ENCODE assay signal across 8 cellular contexts in genomic region chr6:132483779-132484679, GRCh38. TPM values are rescaled to one million over a fixed set of nuclear protein-coding genes. Genes with fewer than 3 reads are reported as not detected.
DNase-seq lines count a peak whose midpoint lies in the region; ATAC-seq and TF ChIP-seq lines count a peak whose summit lies in the region.

No MANE protein-coding gene starts in this region.

- CTCF ChIA-PET in activated CD8-positive, alpha-beta T cell treated with anti-CD3 and anti-CD28 coated beads for 36 hours (lab: Charles Lee): interaction anchor here (0.7 to 10.2 kb wide), 36 partner anchors 11 to 569 kb away, joined by 3 to 276 read pairs (median 4); partner anchors contain the start of gene STX7

- TF ChIP-seq CTCF in activated CD8-positive, alpha-beta T cell treated with anti-CD3 and anti-CD28 coated beads for 36 hours (IDR thresholded peaks at IDR 0.05): peak; percentile 81

- H3K27me3 Mint-ChIP-seq in activated CD8-positive, alpha-beta T cell treated with anti-CD3 and anti-CD28 coated beads for 36 hours: no peaks in the 10 kb centered on the region

- H3K27ac Mint-ChIP-seq in activated CD8-positive, alpha-beta T cell treated with anti-CD3 and anti-CD28 coated beads for 36 hours: no peak overlapping the region

- ATAC-seq in HG03354 (IDR thresholded peaks at IDR 0.05; ENCODE audit: poor library complexity, severe bottlenecking, unreplicated experiment): peak; percentile 84
- ATAC-seq in activated CD8-positive, alpha-beta T cell treated with anti-CD3 and anti-CD28 coated beads for 36 hours: peak; percentile 67

- POLR2A ChIA-PET in activated CD8-positive, alpha-beta T cell treated with anti-CD3 and anti-CD28 coated beads for 36 hours (lab: Charles Lee): interaction anchor here (0.6 to 1.7 kb wide), 3 partner anchors 12 to 183 kb away, joined by 3 to 4 read pairs (median 3); no protein-coding TSS in a partner anchor

- intact Hi-C loops in activated CD8-positive, alpha-beta T cell treated with anti-CD3 and anti-CD28 coated beads for 36 hours (cut with micrococcal nuclease): loop anchor here (1.0 to 5.0 kb wide), 2 partner anchors 182 to 205 kb away; no protein-coding TSS in a partner anchor

- peaks cover 12% of the 10 kb centered on the region for H3K4me1 Mint-ChIP-seq in activated CD8-positive, alpha-beta T cell treated with anti-CD3 and anti-CD28 coated beads for 36 hours (ENCODE audit: low read depth)

- H3K9me3 Mint-ChIP-seq in activated CD8-positive, alpha-beta T cell treated with anti-CD3 and anti-CD28 coated beads for 36 hours: no peaks in the 10 kb centered on the region

- H3K36me3 Mint-ChIP-seq in activated CD8-positive, alpha-beta T cell treated with anti-CD3 and anti-CD28 coated beads for 36 hours (ENCODE audit: low read depth): no peaks in the 10 kb centered on the region

- H3K4me3 Mint-ChIP-seq in activated CD8-positive, alpha-beta T cell treated with anti-CD3 and anti-CD28 coated beads for 36 hours: no peak overlapping the region

- DNase-seq in DMS 273 (lab: John Stamatoyannopoulos, UW; ENCODE audit: unreplicated experiment) (peak; percentile 82), GM19240 (ENCODE audit: insufficient read length, low spot score) (peak; percentile 20), NCI-H446 treated with DMSO at 0.1 percent for 48 hours (lab: John Stamatoyannopoulos, UW) (peak; percentile 44), fibroblast of peridontal ligament (ENCODE audit: extremely low read depth) (peak; percentile 88), non-pigmented ciliary epithelial cell (ENCODE audit: low read depth) (peak; percentile 22), occipital lobe (lab: John Stamatoyannopoulos, UW) (no peak)
- DNase-seq in activated CD8-positive, alpha-beta T cell treated with anti-CD3 and anti-CD28 coated beads for 36 hours: peak; percentile 59

RNA-seq across cellular contexts. Expression of gene STX7, which starts 28.9 kb away (rescaled TPM):
- 10 to 100 TPM; 11.8 to 15.1 TPM for total RNA-seq in activated CD8-positive, alpha-beta T cell treated with anti-CD3 and anti-CD28 coated beads for 36 hours
- total RNA-seq in occipital lobe: 84.5 TPM

RNA-seq across cellular contexts. Expression of gene TAAR9, which starts 54.0 kb away (rescaled TPM):
- total RNA-seq in activated CD8-positive, alpha-beta T cell treated with anti-CD3 and anti-CD28 coated beads for 36 hours: not detected
- 0.31 TPM for total RNA-seq in occipital lobe
